ENCODE assay signal across 19 cellular contexts in the genomic region with DNA sequence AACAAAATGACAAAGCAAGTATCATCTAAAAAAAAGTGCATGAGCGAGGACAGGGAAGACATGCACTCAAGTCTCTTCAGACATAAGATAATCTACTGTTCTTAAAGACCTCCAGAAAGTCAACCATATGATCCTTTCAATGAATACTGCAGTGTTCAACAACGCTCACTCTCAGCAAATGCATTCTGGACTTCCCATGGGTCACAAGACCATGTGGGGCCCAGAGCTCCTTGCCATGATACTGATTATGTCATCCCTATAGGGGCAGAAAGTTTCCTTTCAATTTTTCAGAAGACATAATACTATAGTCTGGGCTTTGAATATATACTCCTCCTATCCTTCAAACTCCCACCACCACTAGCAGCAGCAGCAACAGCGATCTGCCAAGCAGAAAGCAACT.
"Had no signal": no experiment of that assay in that cellular context is flagged by ENCODE, and none has a peak within 500 bp of the region (broad histone marks: within the 10 kb centered on the region; RNA-seq: fewer than 3 reads in every experiment).

No MANE protein-coding gene starts in this region.

- H3K27ac ChIP-seq: ascending aorta, coronary artery, esophagus muscularis mucosa, heart right ventricle, neutrophil, parathyroid adenoma, sigmoid colon, upper lobe of left lung had no signal

- DNase-seq: activated CD4-positive, alpha-beta T cell treated with anti-CD3 and anti-CD28 coated beads, Interleukin-2, amount 10 ng/mL, durations not matched to agents 24 days and 14 days; activated CD4-positive, CD25-positive, alpha-beta regulatory T cell; activated CD8-positive, alpha-beta T cell treated with anti-CD3 and anti-CD28 coated beads, Interleukin-2, amount 10 ng/mL, durations not matched to agents 7 days and 5 days; activated effector memory CD4-positive, alpha-beta T cell treated with Interleukin-2 at 50 U/mL for 16 hours; activated naive CD4-positive, alpha-beta T cell treated with anti-CD3 and anti-CD28 coated beads, Interleukin-2, amount 50 U/mL, for 16 hours; activated T-cell treated with anti-CD3 and anti-CD28 coated beads, Interleukin-2, amount 50 U/mL, for 24 hours; heart right ventricle; naive thymus-derived CD4-positive, alpha-beta T cell; sigmoid colon; stimulated activated CD4-positive, alpha-beta T cell treated with anti-CD3 and anti-CD28 coated beads, Interleukin-4, amount 100 ng/mL, for 24 hours; stomach; T-cell; upper lobe of left lung had no signal

- H3K27me3 ChIP-seq: ascending aorta, esophagus muscularis mucosa, heart right ventricle, neutrophil, sigmoid colon, stomach, upper lobe of left lung had no signal

- ATAC-seq: activated CD8-positive, alpha-beta T cell treated with anti-CD3 and anti-CD28 coated beads, Interleukin-2, amount 10 ng/mL, durations not matched to agents 7 days and 5 days; heart right ventricle; naive thymus-derived CD4-positive, alpha-beta T cell; stimulated activated effector memory CD8-positive, alpha-beta T cell treated with anti-CD3 and anti-CD28 coated beads, Interleukin-12 subunit alpha, Interleukin-12 subunit beta, amount 100 ng/mL, for 72 hours; T-cell had no signal

- H3K79me2 ChIP-seq: parathyroid adenoma had no signal

- H2AFZ ChIP-seq: parathyroid adenoma had no signal

- H3K4me1 ChIP-seq: ascending aorta, esophagus muscularis mucosa, parathyroid adenoma, sigmoid colon, upper lobe of left lung had no signal

- H3K4me3 ChIP-seq: ascending aorta, coronary artery, esophagus muscularis mucosa, heart right ventricle, sigmoid colon, stomach, upper lobe of left lung had no signal

- H3K9me3 ChIP-seq: ascending aorta, esophagus muscularis mucosa, heart right ventricle, neutrophil, sigmoid colon, stomach, upper lobe of left lung had no signal

- H3K9ac ChIP-seq: parathyroid adenoma had no signal
